ENCODE assay signal across 1 cellular context in genomic region chr1:46699670-46700069, GRCh38.
TF ChIP-seq lines count a peak whose summit lies in the region.

No MANE protein-coding gene starts in this region.

TF ChIP-seq in HepG2, 621 proteins besides CTCF, POLR2A, EP300 and RAD21:
- TF ChIP-seq THAP8 (CRISPR knock-in tag; IDR thresholded peaks at IDR 0.05; ENCODE audit: borderline replicate concordance) (no peak), AFF4 (CRISPR knock-in tag; IDR thresholded peaks at IDR 0.05) (no peak), ZNF781 (CRISPR knock-in tag; IDR thresholded peaks at IDR 0.05; ENCODE audit: borderline replicate concordance, not compliant biosample characterization) (no peak), KDM5A (IDR thresholded peaks at IDR 0.05; ENCODE audit: borderline replicate concordance, low read length) (no peak), ZBTB10 (CRISPR knock-in tag; IDR thresholded peaks at IDR 0.05; ENCODE audit: borderline replicate concordance) (no peak), SCMH1 (CRISPR knock-in tag; IDR thresholded peaks at IDR 0.05; ENCODE audit: borderline replicate concordance) (no peak), PBX3 (CRISPR knock-in tag; IDR thresholded peaks at IDR 0.05; ENCODE audit: borderline replicate concordance) (no peak), CREBL2 (CRISPR knock-in tag; IDR thresholded peaks at IDR 0.05; ENCODE audit: borderline replicate concordance) (no peak), ZNF326 (CRISPR knock-in tag; IDR thresholded peaks at IDR 0.05; ENCODE audit: borderline replicate concordance) (no peak), ZNF784 (CRISPR knock-in tag; IDR thresholded peaks at IDR 0.05; ENCODE audit: borderline replicate concordance) (no peak), FOXP4 (CRISPR knock-in tag; IDR thresholded peaks at IDR 0.05) (no peak), HHEX (CRISPR knock-in tag; IDR thresholded peaks at IDR 0.05) (no peak), ZNF468 (CRISPR knock-in tag; IDR thresholded peaks at IDR 0.05) (no peak), ZNF354B (CRISPR knock-in tag; IDR thresholded peaks at IDR 0.05) (no peak)
